16 cellular contexts compared by ENCODE assay signal in genomic region chr20:61686081-61686936, GRCh38.
DNase-seq lines count a peak whose midpoint lies in the region; ATAC-seq, FAIRE-seq and TF ChIP-seq lines count a peak whose summit lies in the region.
"Had no signal": no experiment of that assay in that cellular context is flagged by ENCODE, and none has a peak within 500 bp of the region (broad histone marks: within the 10 kb centered on the region; RNA-seq: fewer than 3 reads in every experiment).

No MANE protein-coding gene starts in this region.

- H3K27ac ChIP-seq in right atrium auricular region (no peak overlapping the region), kidney (ENCODE audit: low read depth in 2 of 2, low read length in 2 of 2) (no peak overlapping the region), breast epithelium (no peak overlapping the region)
- H3K27ac ChIP-seq: BLaER1 treated with 17β-estradiol and CSF1 and Interleukin-3, amounts not matched to agents 10 nM and 100 nM had no signal

- CTCF ChIA-PET in WTC11 (lab: Charles Lee), result no interaction called here

- no peaks in the 10 kb centered on the region for H3K36me3 Mint-ChIP-seq in WTC11
- H3K36me3 Mint-ChIP-seq: CD4-positive, CD25-positive, alpha-beta regulatory T cell had no signal

- ATAC-seq in Right ventricle myocardium superior (ENCODE audit: poor library complexity) (no peak), WTC11 (no peak), left lobe of liver (no peak), GM21723 (IDR thresholded peaks at IDR 0.05; ENCODE audit: unreplicated experiment) (no peak)
- ATAC-seq: HCT116, K562 had no signal

- H3K36me3 ChIP-seq in right atrium auricular region, result no peaks in the 10 kb centered on the region
- H3K36me3 ChIP-seq in kidney (ENCODE audit: control insufficient read depth in 1 of 2, insufficient read depth in 2 of 2, low read length in 2 of 2), result no peaks in the 10 kb centered on the region
- H3K36me3 ChIP-seq in breast epithelium, result no peaks in the 10 kb centered on the region
- H3K36me3 ChIP-seq: BLaER1 treated with 17β-estradiol and CSF1 and Interleukin-3, amounts not matched to agents 10 nM and 100 nM had no signal

- FAIRE-seq in kidney (lab: Jason Lieb, UNC), result no peak
- peak; percentile 90 for FAIRE-seq in urothelium cell line (lab: Jason Lieb, UNC)
- FAIRE-seq: GM18507, K562 had no signal

- H3K4me3 ChIP-seq in right atrium auricular region, result no peak overlapping the region
- no peak overlapping the region for H3K4me3 ChIP-seq in kidney (ENCODE audit: low read length in 2 of 2)
- H3K4me3 ChIP-seq in breast epithelium, result no peak overlapping the region
- H3K4me3 ChIP-seq: BLaER1 treated with 17β-estradiol and CSF1 and Interleukin-3, amounts not matched to agents 10 nM and 100 nM; K562 had no signal

- DNase-seq in Right ventricle myocardium superior (peak; percentile 16), right atrium auricular region (ENCODE audit: low spot score) (no peak), WTC11 (ENCODE audit: low spot score) (no peak), kidney (peak; percentile 20), urothelium cell line (ENCODE audit: low spot score) (no peak), left lobe of liver (ENCODE audit: low spot score) (no peak), breast epithelium (ENCODE audit: low spot score in 2 of 2) (no peak)
- DNase-seq: 8988T; Calu3; CD4-positive, CD25-positive, alpha-beta regulatory T cell; DMS 273 treated with DMSO at 0.1 percent for 48 hours had no signal

- H3K27me3 ChIP-seq in right atrium auricular region (no peaks in the 10 kb centered on the region), breast epithelium (peaks cover 0 to 48% of the 10 kb centered on the region in 2 donors)
- H3K27me3 ChIP-seq: BLaER1 treated with 17β-estradiol and CSF1 and Interleukin-3, amounts not matched to agents 10 nM and 100 nM had no signal

- H3K4me1 Mint-ChIP-seq in WTC11, result no peaks in the 10 kb centered on the region
- H3K4me1 Mint-ChIP-seq: CD4-positive, CD25-positive, alpha-beta regulatory T cell had no signal

- TF ChIP-seq CTCF in right atrium auricular region (IDR thresholded peaks at IDR 0.05) (no peak), WTC11 (IDR thresholded peaks at IDR 0.05) (no peak), kidney (IDR thresholded peaks at IDR 0.05; ENCODE audit: borderline replicate concordance, extremely low read depth, insufficient read depth) (no peak), breast epithelium (IDR thresholded peaks at IDR 0.05) (no peak)

- H3K4me1 ChIP-seq in right atrium auricular region (no peaks in the 10 kb centered on the region), kidney (ENCODE audit: control insufficient read depth in 1 of 2, insufficient read depth in 1 of 2, low read depth in 1 of 2, low read length in 2 of 2) (no peaks in the 10 kb centered on the region), breast epithelium (no peaks in the 10 kb centered on the region)

- H3K9me3 ChIP-seq in right atrium auricular region (no peaks in the 10 kb centered on the region), kidney (ENCODE audit: control insufficient read depth in 1 of 2, low read length in 2 of 2) (no peaks in the 10 kb centered on the region), breast epithelium (no peaks in the 10 kb centered on the region)
- H3K9me3 ChIP-seq: BLaER1 treated with 17β-estradiol and CSF1 and Interleukin-3, amounts not matched to agents 10 nM and 100 nM had no signal

- H3K27me3 Mint-ChIP-seq in WTC11 (ENCODE audit: low read depth), result peaks cover 38% of the 10 kb centered on the region
- H3K27me3 Mint-ChIP-seq: CD4-positive, CD25-positive, alpha-beta regulatory T cell had no signal

- H3K4me3 Mint-ChIP-seq in WTC11, result no peak overlapping the region
- H3K4me3 Mint-ChIP-seq: CD4-positive, CD25-positive, alpha-beta regulatory T cell had no signal

- H3K9ac ChIP-seq in kidney (ENCODE audit: low read length in 2 of 2), result no peak overlapping the region
- H3K9ac ChIP-seq: BLaER1 treated with 17β-estradiol and CSF1 and Interleukin-3, amounts not matched to agents 10 nM and 100 nM had no signal

- intact Hi-C loops in Right ventricle myocardium superior (cut with DNase I) (no loop called here), kidney (cut with DNase I) (no loop called here), breast epithelium (cut with DNase I; ENCODE audit: low total_unique reads) (no loop called here)

- peaks cover 7% of the 10 kb centered on the region; the same call in 1 of the 2 replicates for H3K9me3 Mint-ChIP-seq in WTC11

- no peak overlapping the region for H3K27ac Mint-ChIP-seq in WTC11
- H3K27ac Mint-ChIP-seq: CD4-positive, CD25-positive, alpha-beta regulatory T cell had no signal

- TF ChIP-seq POLR2A in breast epithelium (IDR thresholded peaks at IDR 0.05), result no peak

- POLR2A ChIA-PET in WTC11 (lab: Charles Lee), result no interaction called here

TF ChIP-seq in WTC11, 78 proteins besides CTCF, POLR2A, EP300 and RAD21:
- TF ChIP-seq NFE2L1 (CRISPR knock-in tag; IDR thresholded peaks at IDR 0.05), result 0 out of 2 replicates have a peak, but pooled peaks have one; percentile 24
- no peak for TF ChIP-seq SOX15 (CRISPR knock-in tag; IDR thresholded peaks at IDR 0.05)

Comparison
In these comparisons a context has a peak if more than half of its experiments do, and no peak if none do; other contexts are left out.
1. DNase-seq: peak in Right ventricle myocardium superior (single experiment) and kidney (single experiment); none in right atrium auricular region (single experiment), WTC11 (single experiment), urothelium cell line (single experiment), left lobe of liver (single experiment) and breast epithelium (0 of 2).